Comparison of ENCODE assay signal across 8 cellular contexts in the genomic region with DNA sequence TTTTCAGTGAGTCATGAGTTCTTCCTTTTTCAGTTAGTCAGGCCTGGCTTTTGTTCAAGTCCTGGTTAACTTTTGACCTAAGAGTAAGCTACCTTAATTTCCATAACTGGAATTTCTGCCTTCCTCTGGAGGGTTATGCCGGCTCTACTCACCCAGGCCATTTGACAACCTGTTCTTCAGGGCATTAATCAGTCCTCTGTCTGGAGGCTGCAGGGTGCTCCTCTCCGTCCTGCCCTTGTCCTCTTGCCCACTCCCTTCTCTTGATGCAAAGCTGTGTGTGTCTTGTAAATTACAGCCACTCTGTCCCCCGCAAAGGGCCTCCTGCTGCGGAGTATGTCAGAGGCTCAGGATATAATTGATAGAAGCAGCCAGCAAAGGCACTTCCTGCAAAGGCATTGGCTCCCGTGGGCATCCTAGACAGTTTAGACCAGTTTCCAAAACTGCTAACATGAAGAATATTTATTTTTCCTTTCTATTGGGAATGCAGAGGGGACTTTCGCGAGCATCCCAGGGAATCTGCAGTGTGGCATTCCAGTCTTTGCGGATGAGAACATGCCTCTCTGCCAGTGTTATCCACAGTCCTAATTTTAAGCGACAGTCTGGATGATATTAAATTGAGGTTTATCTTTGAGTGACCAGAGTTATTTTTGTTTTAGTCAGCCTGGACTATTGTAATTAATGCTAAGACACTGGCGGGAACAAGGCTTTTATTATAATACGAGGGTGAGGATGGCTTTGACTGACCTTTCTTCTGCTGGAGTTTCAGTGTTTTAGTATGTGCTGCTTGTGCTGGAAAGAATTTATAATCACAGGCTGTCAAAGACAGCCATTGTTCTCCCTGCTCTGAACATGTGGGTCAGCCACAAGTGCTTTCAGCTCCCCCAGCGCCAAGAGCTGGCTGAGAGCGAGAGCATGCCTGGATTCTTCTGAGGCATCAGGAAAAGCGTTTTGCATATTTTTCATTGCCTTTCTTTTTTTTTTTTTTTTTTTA.
DNase-seq lines count a peak whose midpoint lies in the region; ATAC-seq and TF ChIP-seq lines count a peak whose summit lies in the region.

No MANE protein-coding gene starts in this region.

- H3K9ac ChIP-seq in stomach smooth muscle (ENCODE audit: low read length in 2 of 2): peak overlapping the region in 1 of 2 donors; percentile 13

- in situ Hi-C loops in GM13977 (cut with MboI; ENCODE audit: low pct_unique_long_range_greater_than_20kb, low sequenced_read_pairs, unreplicated experiment): no loop called here

- H3K9me3 Mint-ChIP-seq in MCF 10A (ENCODE audit: unreplicated experiment): no peaks in the 10 kb centered on the region

- H3K27me3 ChIP-seq in stomach smooth muscle (ENCODE audit: control insufficient read depth in 1 of 2, insufficient read depth in 2 of 2, low read length in 2 of 2): no peaks in the 10 kb centered on the region

- CTCF ChIA-PET in MCF 10A (lab: Yijun Ruan, JAX): no interaction called here

- peak overlapping the region; percentile 57 to 67 for H3K4me3 ChIP-seq in stomach smooth muscle (ENCODE audit: low read length in 2 of 2)

- peaks cover 7% of the 10 kb centered on the region for H3K36me3 Mint-ChIP-seq in MCF 10A (ENCODE audit: insufficient read depth, unreplicated experiment)

- BruUV-seq in MCF 10A (replicated peaks; lab: Mats Ljungman, UMichigan): no TSS peak

- H3K4me1 Mint-ChIP-seq in MCF 10A (ENCODE audit: insufficient read depth, unreplicated experiment): peaks cover 5% of the 10 kb centered on the region

- no peak overlapping the region for H3K4me3 Mint-ChIP-seq in MCF 10A (ENCODE audit: unreplicated experiment)

- peaks cover 10% of the 10 kb centered on the region for H3K4me1 ChIP-seq in stomach smooth muscle (ENCODE audit: control insufficient read depth, insufficient read depth, low read length)

- ATAC-seq in HG03521 (IDR thresholded peaks at IDR 0.05; ENCODE audit: unreplicated experiment): no peak
- no peak for ATAC-seq in HG02840 (IDR thresholded peaks at IDR 0.05; ENCODE audit: low FRiP score, unreplicated experiment)
- no peak for ATAC-seq in GM18867 (IDR thresholded peaks at IDR 0.05; ENCODE audit: unreplicated experiment)

- no peaks in the 10 kb centered on the region for H3K36me3 ChIP-seq in stomach smooth muscle (ENCODE audit: control insufficient read depth in 2 of 2, insufficient read depth in 2 of 2, low read length in 2 of 2)

- no peak overlapping the region for H3K27ac Mint-ChIP-seq in MCF 10A (ENCODE audit: low read depth, unreplicated experiment)

- POLR2A ChIA-PET in MCF 10A (lab: Yijun Ruan, JAX): interaction anchor here (1.2 kb wide), 1 partner anchor 10 kb away, joined by 3 read pairs; no protein-coding TSS in a partner anchor

- H3K27me3 Mint-ChIP-seq in MCF 10A (ENCODE audit: insufficient read depth, unreplicated experiment): no peaks in the 10 kb centered on the region

- DNase-seq in HT1080 (ENCODE audit: low read depth) (peak; percentile 53), MCF 10A (ENCODE audit: unreplicated experiment) (peak; percentile 47), islet precursor cell (peak; percentile 91), GM13977 (ENCODE audit: low spot score) (no peak)

- intact Hi-C loops in MCF 10A (cut with micrococcal nuclease): no loop called here

- TF ChIP-seq CTCF in MCF 10A (IDR thresholded peaks at IDR 0.05; ENCODE audit: unreplicated experiment) (no peak), GM13977 (IDR thresholded peaks at IDR 0.05; ENCODE audit: extremely low read depth, insufficient read depth, missing control alignments) (no peak)

- no peaks in the 10 kb centered on the region for H3K9me3 ChIP-seq in stomach smooth muscle (ENCODE audit: control insufficient read depth in 2 of 2, low read length in 2 of 2)

- no peak overlapping the region for H3K27ac ChIP-seq in stomach smooth muscle (ENCODE audit: low read length)
